31 cellular contexts compared by ENCODE assay signal in the genomic region with DNA sequence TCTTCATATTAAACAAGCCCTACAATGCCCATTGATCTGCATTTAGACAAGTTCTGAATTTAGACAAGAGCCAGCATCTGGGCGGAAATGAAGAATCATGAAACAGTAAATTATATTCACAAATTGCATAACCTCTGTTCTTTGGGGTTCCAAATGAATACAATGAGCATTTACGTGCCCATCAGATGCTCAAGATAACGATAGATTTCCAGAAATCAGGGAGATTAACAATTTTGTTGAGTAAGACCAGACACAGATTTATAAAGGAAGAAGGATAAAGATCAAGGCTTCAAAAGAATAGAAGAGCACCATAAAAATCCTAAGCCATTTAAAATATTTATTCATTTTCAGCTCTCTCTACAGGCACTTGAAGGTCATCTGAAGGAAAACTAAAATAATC. TPM values are rescaled to one million over a fixed set of nuclear protein-coding genes. Genes with fewer than 3 reads are reported as not detected.
"Had no signal": no experiment of that assay in that cellular context is flagged by ENCODE, and none has a peak within 500 bp of the region (broad histone marks: within the 10 kb centered on the region; RNA-seq: fewer than 3 reads in every experiment).

No MANE protein-coding gene starts in this region.

- H3K27ac Mint-ChIP-seq: naive thymus-derived CD8-positive, alpha-beta T cell; natural killer cell treated with Interleukin-12 subunit alpha and Interleukin-12 subunit beta and Interleukin-15 and Interleukin-18, amount 100 ng/mL, for 72 hours; nephron progenitor cell; progenitor cell of endocrine pancreas; stimulated activated effector memory CD8-positive, alpha-beta T cell treated with anti-CD3 and anti-CD28 coated beads, Interleukin-12 subunit alpha, Interleukin-12 subunit beta, amount 100 ng/mL, for 72 hours; stimulated activated naive B cell treated with anti-CD40 and anti-IgM and Interleukin-4, amounts not matched to agents 10 μg/mL and 1 μg/mL and 100 μg/mL, for 72 hours; stimulated activated naive CD8-positive, alpha-beta T cell treated with anti-CD3 and anti-CD28 coated beads, Interleukin-15, Interleukin-2, amounts not matched to agents 100 ng/mL and 50 ng/mL, for 24 hours had no signal

- H3K27me3 Mint-ChIP-seq: naive thymus-derived CD8-positive, alpha-beta T cell; natural killer cell treated with Interleukin-12 subunit alpha and Interleukin-12 subunit beta and Interleukin-15 and Interleukin-18, amount 100 ng/mL, for 72 hours; progenitor cell of endocrine pancreas; stimulated activated naive B cell treated with anti-CD40 and anti-IgM and Interleukin-4, amounts not matched to agents 10 μg/mL and 1 μg/mL and 100 μg/mL, for 72 hours; stimulated activated naive CD8-positive, alpha-beta T cell treated with anti-CD3 and anti-CD28 coated beads, Interleukin-15, Interleukin-2, amounts not matched to agents 100 ng/mL and 50 ng/mL, for 24 hours had no signal

- H3K36me3 ChIP-seq: ovary, right lobe of liver, sigmoid colon, stomach, thoracic aorta, thyroid gland, tibial nerve, upper lobe of right lung, uterus had no signal

- H2AFZ ChIP-seq: parathyroid adenoma had no signal

- H3K9me3 Mint-ChIP-seq: neural crest cell had no signal

- H3K27ac ChIP-seq: ovary, parathyroid adenoma, psoas muscle, right lobe of liver, sigmoid colon, stomach, thoracic aorta, thyroid gland, tibial nerve, upper lobe of right lung, uterus had no signal

- H3K79me2 ChIP-seq: parathyroid adenoma had no signal

- H3K36me3 Mint-ChIP-seq: naive thymus-derived CD8-positive, alpha-beta T cell; natural killer cell treated with Interleukin-12 subunit alpha and Interleukin-12 subunit beta and Interleukin-15 and Interleukin-18, amount 100 ng/mL, for 72 hours; stimulated activated effector memory CD8-positive, alpha-beta T cell treated with anti-CD3 and anti-CD28 coated beads, Interleukin-12 subunit alpha, Interleukin-12 subunit beta, amount 100 ng/mL, for 72 hours; stimulated activated naive B cell treated with anti-CD40 and anti-IgM and Interleukin-4, amounts not matched to agents 10 μg/mL and 1 μg/mL and 100 μg/mL, for 72 hours had no signal

- H3K4me3 Mint-ChIP-seq: naive thymus-derived CD8-positive, alpha-beta T cell; natural killer cell treated with Interleukin-12 subunit alpha and Interleukin-12 subunit beta and Interleukin-15 and Interleukin-18, amount 100 ng/mL, for 72 hours; nephron progenitor cell; neural crest cell; stimulated activated effector memory CD8-positive, alpha-beta T cell treated with anti-CD3 and anti-CD28 coated beads, Interleukin-12 subunit alpha, Interleukin-12 subunit beta, amount 100 ng/mL, for 72 hours; stimulated activated naive B cell treated with anti-CD40 and anti-IgM and Interleukin-4, amounts not matched to agents 10 μg/mL and 1 μg/mL and 100 μg/mL, for 72 hours; stimulated activated naive CD8-positive, alpha-beta T cell treated with anti-CD3 and anti-CD28 coated beads, Interleukin-15, Interleukin-2, amounts not matched to agents 100 ng/mL and 50 ng/mL, for 24 hours had no signal

- H3K9me3 ChIP-seq: ovary, psoas muscle, right lobe of liver, sigmoid colon, thoracic aorta, thyroid gland, tibial nerve, upper lobe of right lung, uterus had no signal

- H3K27me3 ChIP-seq: ovary, right lobe of liver, sigmoid colon, stomach, thyroid gland, tibial nerve, upper lobe of right lung, uterus had no signal

- ATAC-seq: naive thymus-derived CD8-positive, alpha-beta T cell; natural killer cell treated with Interleukin-12 subunit alpha and Interleukin-12 subunit beta and Interleukin-15 and Interleukin-18, amount 100 ng/mL, for 72 hours; psoas muscle; right cardiac atrium; right lobe of liver; stimulated activated effector memory CD8-positive, alpha-beta T cell treated with anti-CD3 and anti-CD28 coated beads, Interleukin-12 subunit alpha, Interleukin-12 subunit beta, amount 100 ng/mL, for 72 hours; stimulated activated naive B cell treated with anti-CD40 and anti-IgM and Interleukin-4, amounts not matched to agents 10 μg/mL and 1 μg/mL and 100 μg/mL, for 72 hours; upper lobe of right lung had no signal

- H3K4me3 ChIP-seq: ovary, psoas muscle, right lobe of liver, sigmoid colon, stomach, thoracic aorta, thyroid gland, tibial nerve, upper lobe of right lung, uterus had no signal

- H3K4me1 Mint-ChIP-seq: naive thymus-derived CD8-positive, alpha-beta T cell; stimulated activated effector memory CD8-positive, alpha-beta T cell treated with anti-CD3 and anti-CD28 coated beads, Interleukin-12 subunit alpha, Interleukin-12 subunit beta, amount 100 ng/mL, for 72 hours; stimulated activated naive B cell treated with anti-CD40 and anti-IgM and Interleukin-4, amounts not matched to agents 10 μg/mL and 1 μg/mL and 100 μg/mL, for 72 hours had no signal

- DNase-seq: naive thymus-derived CD8-positive, alpha-beta T cell; nephron progenitor cell; occipital lobe; ovary; posterior cingulate gyrus; psoas muscle; right cardiac atrium; right lobe of liver; sigmoid colon; small intestine; stimulated activated CD4-positive, alpha-beta T cell treated with anti-CD3 and anti-CD28 coated beads, Interleukin-15, amount 100 ng/mL, for 24 hours; stimulated activated CD4-positive, alpha-beta T cell treated with anti-CD3 and anti-CD28 coated beads, Interleukin-2, amount 100 ng/mL, for 24 hours; stimulated activated CD4-positive, alpha-beta T cell treated with anti-CD3 and anti-CD28 coated beads, Interleukin-2, amount 100 ng/mL, for 48 hours; stimulated activated CD4-positive, alpha-beta T cell treated with anti-CD3 and anti-CD28 coated beads, Interleukin-4, amount 100 ng/mL, for 24 hours; stimulated activated naive B cell treated with anti-CD40 and anti-IgM and Interleukin-4, amounts not matched to agents 10 μg/mL and 1 μg/mL and 100 μg/mL, for 72 hours; stimulated activated naive CD4-positive, alpha-beta T cell treated with Interleukin-2 at 50 U/mL for 16 hours; stomach; thyroid gland; trophoblast cell; upper lobe of right lung; uterus had no signal

- H3K9ac ChIP-seq: parathyroid adenoma had no signal

- H3K4me1 ChIP-seq: parathyroid adenoma, psoas muscle, right lobe of liver, sigmoid colon, stomach, thyroid gland, tibial nerve, upper lobe of right lung, uterus had no signal

RNA-seq across cellular contexts. Expression of a gene that starts 59.7 kb away (rescaled TPM):
- total RNA-seq: osteoblast, renal cortical epithelial cell, right lobe of liver had no signal
